15 cellular contexts compared by ENCODE assay signal in genomic region chr11:118238947-118239346, GRCh38. TPM values are rescaled to one million over a fixed set of nuclear protein-coding genes. Genes with fewer than 3 reads are reported as not detected.
DNase-seq lines count a peak whose midpoint lies in the region; ATAC-seq, FAIRE-seq and TF ChIP-seq lines count a peak whose summit lies in the region.
"Had no signal": no experiment of that assay in that cellular context is flagged by ENCODE, and none has a peak within 500 bp of the region (broad histone marks: within the 10 kb centered on the region; RNA-seq: fewer than 3 reads in every experiment).

No MANE protein-coding gene starts in this region.

- H3K36me3 Mint-ChIP-seq in activated CD4-positive, alpha-beta T cell treated with anti-CD3 and anti-CD28 coated beads for 36 hours (ENCODE audit: low read depth), result peaks cover 77% of the 10 kb centered on the region
- H3K36me3 Mint-ChIP-seq in natural killer cell (peaks cover 6% of the 10 kb centered on the region), progenitor cell of endocrine pancreas (ENCODE audit: insufficient read depth) (no peaks in the 10 kb centered on the region)

- FAIRE-seq in GM12878 (lab: Jason Lieb, UNC), result no peak
- FAIRE-seq: A549 had no signal

- H2AFZ ChIP-seq in GM12878 (ENCODE audit: control insufficient read depth, low read depth, low read length), result no peak overlapping the region

- no peak for TF ChIP-seq CTCF in NB4 (IDR thresholded peaks at IDR 0.05; ENCODE audit: low read depth, low read length)
- no peak for TF ChIP-seq CTCF in GM12878 (IDR thresholded peaks at IDR 0.05 in 2 of 3, conservative IDR thresholded peaks at IDR 0.05 in 1 of 3; ENCODE audit: control insufficient read depth in 2 of 3, extremely low read depth in 1 of 3, insufficient read depth in 1 of 3, low read depth in 3 of 3, low read length in 3 of 3)
- no peak for TF ChIP-seq CTCF in natural killer cell (IDR thresholded peaks at IDR 0.05)
- no peak for TF ChIP-seq CTCF in progenitor cell of endocrine pancreas (IDR thresholded peaks at IDR 0.05; ENCODE audit: unreplicated experiment)

- H3K4me1 ChIP-seq in GM12878 (ENCODE audit: control insufficient read depth, insufficient read depth, low read length), result peaks cover 12% of the 10 kb centered on the region
- H3K4me1 ChIP-seq: A549 had no signal

- BruUV-seq in GM12878 (replicated peaks; lab: Mats Ljungman, UMichigan), result no TSS peak

- H3K36me3 ChIP-seq in GM12878 (ENCODE audit: control insufficient read depth in 2 of 2, insufficient read depth in 2 of 2, low read length in 1 of 2), result no peaks in the 10 kb centered on the region

- no peak overlapping the region for H3K9ac ChIP-seq in GM12878 (ENCODE audit: control insufficient read depth, insufficient read depth, low read length)

- ATAC-seq in activated CD4-positive, alpha-beta T cell treated with anti-CD3 and anti-CD28 coated beads for 36 hours, result peak; percentile 9
- peak; percentile 10; the same call in 2 of the 3 replicates for ATAC-seq in GM12878
- ATAC-seq in natural killer cell, result no peak
- ATAC-seq in GM19324 (IDR thresholded peaks at IDR 0.05; ENCODE audit: low FRiP score, unreplicated experiment), result no peak
- ATAC-seq in GM19035 (IDR thresholded peaks at IDR 0.05; ENCODE audit: unreplicated experiment), result no peak
- ATAC-seq: A549 had no signal

- SMC1A ChIA-PET in GM12878 (lab: Charles Lee; ENCODE audit: uncharacterized antibody, unreplicated experiment), result interaction anchor here (0.6 to 4.8 kb wide), 11 partner anchors 10 to 120 kb away, joined by 3 to 54 read pairs (median 6); partner anchors contain the start of genes JAML and UBE4A

- TF ChIP-seq POLR2A in NB4 (IDR thresholded peaks at IDR 0.05; ENCODE audit: extremely low read depth, insufficient read length) (no peak), GM12878 (IDR thresholded peaks at IDR 0.05; ENCODE audit: low read depth, low read length) (no peak)

- no peak for TF ChIP-seq RAD21 in GM12878 (IDR thresholded peaks at IDR 0.05; ENCODE audit: insufficient read depth, low read depth, low read length)

- RAD21 ChIA-PET in GM12878 (lab: Charles Lee; ENCODE audit: unreplicated experiment), result interaction anchor here (1.1 to 4.6 kb wide), 4 partner anchors 12 to 41 kb away, joined by 3 to 23 read pairs (median 6); partner anchors contain the start of gene JAML

- H3K4me1 Mint-ChIP-seq in activated CD4-positive, alpha-beta T cell treated with anti-CD3 and anti-CD28 coated beads for 36 hours, result peaks cover 88% of the 10 kb centered on the region
- H3K4me1 Mint-ChIP-seq in natural killer cell (peaks cover 46 to 53% of the 10 kb centered on the region in 2 donors), progenitor cell of endocrine pancreas (ENCODE audit: low read depth) (peaks cover 14% of the 10 kb centered on the region)

- H3K4me3 Mint-ChIP-seq in activated CD4-positive, alpha-beta T cell treated with anti-CD3 and anti-CD28 coated beads for 36 hours, result peak overlapping the region; percentile 77
- peak overlapping the region; percentile 76 for H3K4me3 Mint-ChIP-seq in natural killer cell
- H3K4me3 Mint-ChIP-seq in progenitor cell of endocrine pancreas (ENCODE audit: low read depth), result no peak overlapping the region

- peak overlapping the region; percentile 94 for H3K27ac Mint-ChIP-seq in activated CD4-positive, alpha-beta T cell treated with anti-CD3 and anti-CD28 coated beads for 36 hours
- H3K27ac Mint-ChIP-seq in natural killer cell (peak overlapping the region in 1 of 2 donors; percentile 86), progenitor cell of endocrine pancreas (no peak overlapping the region)

- H4K20me1 ChIP-seq in GM12878 (ENCODE audit: control insufficient read depth, insufficient read depth), result no peaks in the 10 kb centered on the region

- H3K4me3 ChIP-seq in NB4 (ENCODE audit: low read depth, low read length) (no peak overlapping the region), GM12878 (no peak overlapping the region)
- H3K4me3 ChIP-seq: A549, coronary artery had no signal

- no peaks in the 10 kb centered on the region for H3K27me3 ChIP-seq in GM12878 (replicated peaks in 1 of 2; ENCODE audit: control insufficient read depth in 2 of 2, insufficient read depth in 2 of 2, low read length in 1 of 2)

- no peaks in the 10 kb centered on the region for H3K27me3 Mint-ChIP-seq in activated CD4-positive, alpha-beta T cell treated with anti-CD3 and anti-CD28 coated beads for 36 hours
- H3K27me3 Mint-ChIP-seq in natural killer cell (ENCODE audit: low read depth in 2 of 2) (no peaks in the 10 kb centered on the region), progenitor cell of endocrine pancreas (peaks cover 7% of the 10 kb centered on the region)

- no peaks in the 10 kb centered on the region for H3K9me3 ChIP-seq in GM12878 (replicated peaks; ENCODE audit: control insufficient read depth, insufficient read depth, low read length)
- H3K9me3 ChIP-seq: A549 had no signal

- intact Hi-C loops in activated CD4-positive, alpha-beta T cell treated with anti-CD3 and anti-CD28 coated beads for 36 hours (cut with DNase I, micrococcal nuclease), result loop anchor here in 1 of 2 experiments (1.0 kb wide), 1 partner anchor 12 kb away; no protein-coding TSS in a partner anchor
- intact Hi-C loops in GM12878 (cut with micrococcal nuclease; ENCODE audit: unreplicated experiment), result no loop called here
- intact Hi-C loops in natural killer cell (cut with micrococcal nuclease), result no loop called here

- H3K9me3 Mint-ChIP-seq in activated CD4-positive, alpha-beta T cell treated with anti-CD3 and anti-CD28 coated beads for 36 hours (ENCODE audit: low read depth), result no peaks in the 10 kb centered on the region
- no peaks in the 10 kb centered on the region for H3K9me3 Mint-ChIP-seq in natural killer cell
- H3K9me3 Mint-ChIP-seq in progenitor cell of endocrine pancreas (ENCODE audit: low read depth), result no peaks in the 10 kb centered on the region

- no peak for DNase-seq in activated CD4-positive, alpha-beta T cell treated with anti-CD3 and anti-CD28 coated beads for 36 hours
- no peak for DNase-seq in activated CD4-positive, alpha-beta T cell treated with anti-CD3 and anti-CD28 coated beads for 48 hours
- DNase-seq in NB4 (ENCODE audit: low read depth), result peak; percentile 85
- no peak for DNase-seq in GM12878 (ENCODE audit: low read depth, low spot score)
- DNase-seq in natural killer cell, result no peak
- DNase-seq in progenitor cell of endocrine pancreas (ENCODE audit: low spot score, unreplicated experiment), result no peak
- DNase-seq: NCI-H1930; stimulated activated CD4-positive, alpha-beta T cell treated with anti-CD3 and anti-CD28 coated beads, Interleukin-2, amount 100 ng/mL, for 48 hours; T-helper 9 cell had no signal

- no peaks in the 10 kb centered on the region for H3K79me2 ChIP-seq in GM12878 (ENCODE audit: control insufficient read depth, insufficient read depth, low read length)

- CTCF ChIA-PET in activated CD4-positive, alpha-beta T cell treated with anti-CD3 and anti-CD28 coated beads for 36 hours (lab: Charles Lee), result interaction anchor here (0.6 to 3.8 kb wide), 10 partner anchors 13 to 67 kb away, joined by 3 to 16 read pairs (median 4); partner anchors contain the start of gene JAML
- CTCF ChIA-PET in GM12878 (lab: Yijun Ruan, JAX), result interaction anchor here (0.9 to 2.3 kb wide), 8 partner anchors 12 to 140 kb away, joined by 3 to 15 read pairs (median 5); partner anchors contain the start of gene MPZL3

- POLR2A ChIA-PET in activated CD4-positive, alpha-beta T cell treated with anti-CD3 and anti-CD28 coated beads for 36 hours (lab: Charles Lee), result interaction anchor here (0.9 to 3.9 kb wide), 5 partner anchors 13 to 100 kb away, joined by 3 to 42 read pairs (median 10); partner anchors contain the start of genes JAML and MPZL3
- POLR2A ChIA-PET in GM12878 (lab: Charles Lee), result interaction anchor here (0.6 to 1.4 kb wide), 5 partner anchors 13 to 99 kb away, joined by 3 to 4 read pairs (median 4); partner anchors contain the start of genes JAML and MPZL3

- H3K27ac ChIP-seq in GM12878 (ENCODE audit: control insufficient read depth, insufficient read depth), result no peak overlapping the region
- H3K27ac ChIP-seq: A549, coronary artery had no signal

- no peak overlapping the region for H3K4me2 ChIP-seq in GM12878 (ENCODE audit: control insufficient read depth, insufficient read depth)
- H3K4me2 ChIP-seq: A549 had no signal

- no peak for TF ChIP-seq EP300 in GM12878 (IDR thresholded peaks at IDR 0.05; ENCODE audit: borderline replicate concordance in 1 of 2, control insufficient read depth in 1 of 2, low read depth in 2 of 2, low read length in 2 of 2)

- in situ Hi-C loops in GM12878 (cut with MboI), result no loop called here

RNA-seq across cellular contexts. Expression of gene MPZL3, which starts 13.2 kb away (rescaled TPM):
- total RNA-seq in activated CD4-positive, alpha-beta T cell treated with anti-CD3 and anti-CD28 coated beads for 36 hours, result 10 to 100 TPM; 45.9 to 53.2 TPM
- 5.2 and 5.4 TPM in 2 replicates for total RNA-seq in GM12878 (2013; cell fraction: nucleolus; rRNA removed)
- total RNA-seq in GM12878 (2014; rRNA removed) (7.3 and 9.8 TPM in 2 replicates), GM12878 (2014; rRNA removed; fragmentation: Illumina TruSeq; extraction: Trizol) (6.6 TPM in 2 replicates), GM12878 (2021) (5.6 and 6.4 TPM in 2 replicates), natural killer cell (1 to 10 TPM; 6.3 to 7.5 (median 6.7) TPM), progenitor cell of endocrine pancreas (6.3 and 7.4 TPM in 2 replicates)
- polyA plus RNA-seq in GM12878 (2011; ENCODE audit: low read depth), result 1.7 TPM
- polyA plus RNA-seq in GM12878 (2011; rRNA removed) (5.5 and 8.5 TPM in 2 replicates), GM12878 (2014; fragmentation: Illumina TruSeq; extraction: Trizol) (6.0 and 8.0 TPM in 2 replicates), GM12878 (2014; fragmentation: Nextera tagmentation; extraction: Ambion mirVana) (1 to 10 TPM; 2.1 to 7.5 TPM), GM12878 (2014; rRNA removed) (4.6 and 7.0 TPM in 2 replicates), GM12878 (2016; fragmentation: Nextera tagmentation; extraction: Ambion mirVana) (1 to 10 TPM; 4.0 to 4.7 TPM)
- polyA plus RNA-seq in GM12878 (2011; cell fraction: cytosol; rRNA removed), result 3.0 TPM in 2 replicates
- polyA plus RNA-seq in GM12878 (2011; cell fraction: nucleus; rRNA removed), result 1.9 and 2.6 TPM in 2 replicates
- polyA plus RNA-seq in GM12878 (2012), result 2.2 and 2.4 TPM in 2 replicates
- 6.7 and 8.9 TPM in 2 replicates for polyA minus RNA-seq in GM12878 (2011; rRNA and poly(A)+ RNA removed)
- polyA minus RNA-seq in GM12878 (2011; cell fraction: cytosol; rRNA and poly(A)+ RNA removed), result 1.6 and 2.2 TPM in 2 replicates
- 0.73 and 0.86 TPM in 2 replicates for polyA minus RNA-seq in GM12878 (2011; cell fraction: nucleus; rRNA and poly(A)+ RNA removed)

RNA-seq across cellular contexts. Expression of gene JAML, which starts 14.1 kb away (rescaled TPM):
- total RNA-seq in activated CD4-positive, alpha-beta T cell treated with anti-CD3 and anti-CD28 coated beads for 36 hours, result 100 to 1,000 TPM; 168 to 193 TPM
- total RNA-seq in GM12878 (2013; cell fraction: nucleolus; rRNA removed), result 12.6 TPM in 2 replicates
- total RNA-seq in GM12878 (2014; rRNA removed) (2.9 and 5.0 TPM in 2 replicates), GM12878 (2014; rRNA removed; fragmentation: Illumina TruSeq; extraction: Trizol) (3.4 and 4.7 TPM in 2 replicates), GM12878 (2021) (2.4 and 3.7 TPM in 2 replicates), natural killer cell (10 to 100 TPM in 2 of 3 donors, 1 to 10 TPM in 1; 7.1 to 27.8 (median 12.8) TPM), progenitor cell of endocrine pancreas (0.22 and 0.60 TPM in 2 replicates)
- polyA plus RNA-seq in GM12878 (2011; ENCODE audit: low read depth), result 0.88 TPM
- polyA plus RNA-seq in GM12878 (2011; rRNA removed) (0.50 and 0.60 TPM in 2 replicates), GM12878 (2014; fragmentation: Illumina TruSeq; extraction: Trizol) (4.8 and 6.1 TPM in 2 replicates), GM12878 (2014; fragmentation: Nextera tagmentation; extraction: Ambion mirVana) (1 to 10 TPM; 2.9 to 3.5 TPM), GM12878 (2014; rRNA removed) (2.1 and 4.0 TPM in 2 replicates), GM12878 (2016; fragmentation: Nextera tagmentation; extraction: Ambion mirVana) (1 to 10 TPM; 7.7 to 8.1 TPM)
- 0.25 and 0.27 TPM in 2 replicates for polyA plus RNA-seq in GM12878 (2011; cell fraction: cytosol; rRNA removed)
- 1.2 and 1.5 TPM in 2 replicates for polyA plus RNA-seq in GM12878 (2011; cell fraction: nucleus; rRNA removed)
- polyA plus RNA-seq in GM12878 (2012), result 0.62 and 1.2 TPM in 2 replicates
- 0.31 and 0.66 TPM in 2 replicates for polyA minus RNA-seq in GM12878 (2011; rRNA and poly(A)+ RNA removed)
- not detected in 2 replicates for polyA minus RNA-seq in GM12878 (2011; cell fraction: cytosol; rRNA and poly(A)+ RNA removed)
- polyA minus RNA-seq in GM12878 (2011; cell fraction: nucleus; rRNA and poly(A)+ RNA removed), result 0.57 and 0.85 TPM in 2 replicates
- total RNA-seq: glomerular endothelial cell, osteocyte had no signal
- polyA plus RNA-seq: A549 had no signal

RNA-seq across cellular contexts. Expression of gene MPZL2, which starts 25.1 kb away (rescaled TPM):
- 10 to 100 TPM; 26.7 to 30.1 TPM for total RNA-seq in activated CD4-positive, alpha-beta T cell treated with anti-CD3 and anti-CD28 coated beads for 36 hours
- 1.6 and 1.8 TPM in 2 replicates for total RNA-seq in GM12878 (2013; cell fraction: nucleolus; rRNA removed)
- total RNA-seq in GM12878 (2014; rRNA removed), result 3.3 and 4.0 TPM in 2 replicates
- 3.0 and 3.1 TPM in 2 replicates for total RNA-seq in GM12878 (2014; rRNA removed; fragmentation: Illumina TruSeq; extraction: Trizol)
- total RNA-seq in GM12878 (2021), result 3.2 and 4.4 TPM in 2 replicates
- not detected for polyA plus RNA-seq in GM12878 (2011; ENCODE audit: low read depth)
- 0.76 and 0.81 TPM in 2 replicates for polyA plus RNA-seq in GM12878 (2011; rRNA removed)
- 0.37 and 0.45 TPM in 2 replicates for polyA plus RNA-seq in GM12878 (2011; cell fraction: cytosol; rRNA removed)
- 0.89 and 1.5 TPM in 2 replicates for polyA plus RNA-seq in GM12878 (2011; cell fraction: nucleus; rRNA removed)
- 0.15 and 0.17 TPM in 2 replicates for polyA plus RNA-seq in GM12878 (2012)
- polyA plus RNA-seq in GM12878 (2014; fragmentation: Illumina TruSeq; extraction: Trizol), result 4.8 and 5.2 TPM in 2 replicates
- polyA plus RNA-seq in GM12878 (2014; fragmentation: Nextera tagmentation; extraction: Ambion mirVana), result 1 to 10 TPM; 4.2 to 4.5 TPM
- polyA plus RNA-seq in GM12878 (2014; rRNA removed), result 2.5 and 2.6 TPM in 2 replicates
- polyA plus RNA-seq in GM12878 (2016; fragmentation: Nextera tagmentation; extraction: Ambion mirVana), result 1 to 10 TPM in 1 of 2 experiments, under 1 TPM in 1; 0.88 to 1.6 TPM
- 0.21 and 0.44 TPM in 2 replicates for polyA minus RNA-seq in GM12878 (2011; rRNA and poly(A)+ RNA removed)
- not detected in 2 replicates for polyA minus RNA-seq in GM12878 (2011; cell fraction: cytosol; rRNA and poly(A)+ RNA removed)
- 0.12 TPM in 1 of 2 replicates, not detected in the other for polyA minus RNA-seq in GM12878 (2011; cell fraction: nucleus; rRNA and poly(A)+ RNA removed)
- under 1 TPM in 2 of 3 donors, not detected in 1; 0.49 to 0.58 TPM for total RNA-seq in natural killer cell
- total RNA-seq in progenitor cell of endocrine pancreas, result 22.4 and 22.9 TPM in 2 replicates
- total RNA-seq: osteocyte had no signal

Comparison
In these comparisons a context has a peak if more than half of its experiments do, and no peak if none do; other contexts are left out.
1. ATAC-seq: peak in activated CD4-positive, alpha-beta T cell treated with anti-CD3 and anti-CD28 coated beads for 36 hours (single experiment) and GM12878 (single experiment); none in natural killer cell (0 of 3), GM19324 (single experiment) and GM19035 (single experiment).
2. RNA of gene JAML, which starts 14.1 kb away (total RNA-seq): 168 to 193 TPM in activated CD4-positive, alpha-beta T cell treated with anti-CD3 and anti-CD28 coated beads for 36 hours; 7.1 to 27.8 TPM in natural killer cell, 2.4 to 12.6 TPM in GM12878 and 0.22 to 0.60 TPM in progenitor cell of endocrine pancreas; every median in the first group is over 4 times any median in the second.